Comparison of ENCODE assay signal across 8 cellular contexts in the genomic region with DNA sequence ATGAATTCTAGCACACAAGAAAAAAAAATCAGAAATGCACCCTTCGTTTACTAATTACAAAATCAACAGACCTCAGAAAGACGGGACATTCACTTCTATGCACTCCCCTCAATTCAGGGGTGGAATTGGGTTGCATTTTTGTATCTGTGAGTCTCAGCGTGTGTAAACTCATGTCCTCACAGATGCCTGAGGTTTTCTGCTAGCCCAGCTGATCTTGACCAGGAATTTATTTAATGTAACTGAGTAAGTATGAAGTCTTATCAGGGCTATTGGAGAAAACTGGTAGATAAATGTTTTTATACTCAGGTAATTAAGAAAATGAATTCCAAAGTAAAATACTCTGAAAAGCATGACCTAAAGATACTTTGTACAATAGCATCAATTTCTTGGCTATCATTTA.
A peak's percentile ranks its signal among the peaks of the same experiment; 100 is the strongest.
DNase-seq lines count a peak whose midpoint lies in the region; ATAC-seq, FAIRE-seq and TF ChIP-seq lines count a peak whose summit lies in the region.

No MANE protein-coding gene starts in this region.

- no peak for TF ChIP-seq POLR2A in H54 (IDR thresholded peaks at IDR 0.05; ENCODE audit: low read depth, low read length)

- no peak for ATAC-seq in HG02763 (IDR thresholded peaks at IDR 0.05; ENCODE audit: unreplicated experiment)
- no peak for ATAC-seq in GM19467 (IDR thresholded peaks at IDR 0.05; ENCODE audit: unreplicated experiment)

- H3K36me3 Mint-ChIP-seq in activated T-helper 1 cell treated with anti-CD3 and anti-CD28 coated beads, Interleukin-12 subunit alpha, Interleukin-12 subunit beta, Interleukin-2, Interleukin-4 antibody, amounts not matched to agents 30 ng/mL and 10 ng/mL and 1 ng/mL, durations not matched to agents 14 hours and 24 hours and 36 hours (ENCODE audit: low read depth): peaks cover 65% of the 10 kb centered on the region

- no peaks in the 10 kb centered on the region for H3K9me3 Mint-ChIP-seq in activated T-helper 1 cell treated with anti-CD3 and anti-CD28 coated beads, Interleukin-12 subunit alpha, Interleukin-12 subunit beta, Interleukin-2, Interleukin-4 antibody, amounts not matched to agents 30 ng/mL and 10 ng/mL and 1 ng/mL, durations not matched to agents 14 hours and 24 hours and 36 hours

- DNase-seq in A172 (ENCODE audit: low spot score) (peak; percentile 77), H54 (ENCODE audit: insufficient read length, low spot score) (no peak), hepatic stellate cell (ENCODE audit: low spot score) (peak; percentile 50), NCI-H2081 treated with DMSO at 0.1 percent for 48 hours (lab: John Stamatoyannopoulos, UW) (no peak)
- DNase-seq in activated T-helper 1 cell treated with anti-CD3 and anti-CD28 coated beads, Interleukin-12 subunit alpha, Interleukin-12 subunit beta, Interleukin-2, Interleukin-4 antibody, amounts not matched to agents 30 ng/mL and 10 ng/mL and 1 ng/mL, durations not matched to agents 14 hours and 24 hours and 36 hours (ENCODE audit: low spot score): no peak
- no peak for DNase-seq in stimulated activated CD4-positive, alpha-beta T cell treated with anti-CD3 and anti-CD28 coated beads, Interleukin-15, amount 100 ng/mL, for 24 hours

- FAIRE-seq in H54 (lab: Jason Lieb, UNC): peak; percentile 15

- no peaks in the 10 kb centered on the region for H3K27me3 Mint-ChIP-seq in activated T-helper 1 cell treated with anti-CD3 and anti-CD28 coated beads, Interleukin-12 subunit alpha, Interleukin-12 subunit beta, Interleukin-2, Interleukin-4 antibody, amounts not matched to agents 30 ng/mL and 10 ng/mL and 1 ng/mL, durations not matched to agents 14 hours and 24 hours and 36 hours (ENCODE audit: insufficient read depth)

- peak overlapping the region; percentile 67 for H3K4me3 Mint-ChIP-seq in activated T-helper 1 cell treated with anti-CD3 and anti-CD28 coated beads, Interleukin-12 subunit alpha, Interleukin-12 subunit beta, Interleukin-2, Interleukin-4 antibody, amounts not matched to agents 30 ng/mL and 10 ng/mL and 1 ng/mL, durations not matched to agents 14 hours and 24 hours and 36 hours

- intact Hi-C loops in activated T-helper 1 cell treated with anti-CD3 and anti-CD28 coated beads, Interleukin-12 subunit alpha, Interleukin-12 subunit beta, Interleukin-2, Interleukin-4 antibody, amounts not matched to agents 30 ng/mL and 10 ng/mL and 1 ng/mL, durations not matched to agents 14 hours and 24 hours and 36 hours (cut with micrococcal nuclease): loop anchor here (5.0 kb wide), 1 partner anchor 189 kb away; no protein-coding TSS in a partner anchor

- peaks cover 74% of the 10 kb centered on the region for H3K4me1 Mint-ChIP-seq in activated T-helper 1 cell treated with anti-CD3 and anti-CD28 coated beads, Interleukin-12 subunit alpha, Interleukin-12 subunit beta, Interleukin-2, Interleukin-4 antibody, amounts not matched to agents 30 ng/mL and 10 ng/mL and 1 ng/mL, durations not matched to agents 14 hours and 24 hours and 36 hours (ENCODE audit: low read depth)

- no peak overlapping the region for H3K27ac Mint-ChIP-seq in activated T-helper 1 cell treated with anti-CD3 and anti-CD28 coated beads, Interleukin-12 subunit alpha, Interleukin-12 subunit beta, Interleukin-2, Interleukin-4 antibody, amounts not matched to agents 30 ng/mL and 10 ng/mL and 1 ng/mL, durations not matched to agents 14 hours and 24 hours and 36 hours

Comparison
In these comparisons a context has a peak if more than half of its experiments do, and no peak if none do; other contexts are left out.
1. DNase-seq: peak in A172 (single experiment) and hepatic stellate cell (single experiment); none in H54 (single experiment), activated T-helper 1 cell treated with anti-CD3 and anti-CD28 coated beads, Interleukin-12 subunit alpha, Interleukin-12 subunit beta, Interleukin-2, Interleukin-4 antibody, amounts not matched to agents 30 ng/mL and 10 ng/mL and 1 ng/mL, durations not matched to agents 14 hours and 24 hours and 36 hours (single experiment), stimulated activated CD4-positive, alpha-beta T cell treated with anti-CD3 and anti-CD28 coated beads, Interleukin-15, amount 100 ng/mL, for 24 hours (single experiment) and NCI-H2081 treated with DMSO at 0.1 percent for 48 hours (single experiment).